14 cellular contexts compared by ENCODE assay signal in genomic region chr13:30364876-30365275, GRCh38. TPM values are rescaled to one million over a fixed set of nuclear protein-coding genes. Genes with fewer than 3 reads are reported as not detected.
DNase-seq lines count a peak whose midpoint lies in the region; ATAC-seq and TF ChIP-seq lines count a peak whose summit lies in the region.
"Had no signal": no experiment of that assay in that cellular context is flagged by ENCODE, and none has a peak within 500 bp of the region (broad histone marks: within the 10 kb centered on the region; RNA-seq: fewer than 3 reads in every experiment).

No MANE protein-coding gene starts in this region.

- H3K4me1 ChIP-seq in BLaER1 = peaks cover 95% of the 10 kb centered on the region
- H3K4me1 ChIP-seq in Loucy (ENCODE audit: insufficient read depth, low read length, poor library complexity, severe bottlenecking) = peaks cover 63% of the 10 kb centered on the region
- peaks cover 3% of the 10 kb centered on the region for H3K4me1 ChIP-seq in fibroblast of lung (ENCODE audit: control insufficient read depth, extremely low read depth, insufficient read depth, low read length)

- H3K9me3 ChIP-seq in BLaER1 = no peaks in the 10 kb centered on the region
- no peaks in the 10 kb centered on the region for H3K9me3 ChIP-seq in Loucy (ENCODE audit: insufficient read depth, low read depth, low read length)
- no peaks in the 10 kb centered on the region for H3K9me3 ChIP-seq in fibroblast of lung (ENCODE audit: control insufficient read depth, insufficient read depth, low read depth, low read length)

- H3K4me3 Mint-ChIP-seq in naive B cell = peak overlapping the region in 4 of 8 donors; percentile 13 to 67 (median 53)
- H3K4me3 Mint-ChIP-seq: CD4-positive, CD25-positive, alpha-beta regulatory T cell; stimulated activated naive CD8-positive, alpha-beta T cell treated with anti-CD3 and anti-CD28 coated beads, Interleukin-15, amount 100 ng/mL, for 72 hours had no signal

- H3K9me3 Mint-ChIP-seq in naive B cell = no peaks in the 10 kb centered on the region
- H3K9me3 Mint-ChIP-seq: CD4-positive, CD25-positive, alpha-beta regulatory T cell; stimulated activated naive CD8-positive, alpha-beta T cell treated with anti-CD3 and anti-CD28 coated beads, Interleukin-15, amount 100 ng/mL, for 72 hours had no signal

- no peak for TF ChIP-seq CTCF in Loucy (conservative IDR thresholded peaks at IDR 0.05; ENCODE audit: low read length)
- no peak for TF ChIP-seq CTCF in fibroblast of lung (conservative IDR thresholded peaks at IDR 0.05 in 1 of 2, IDR thresholded peaks at IDR 0.05 in 1 of 2; ENCODE audit: low read depth in 1 of 2, low read length in 2 of 2)

- H4K20me1 ChIP-seq in BLaER1 (no peaks in the 10 kb centered on the region), Loucy (ENCODE audit: insufficient read depth, low read length, poor library complexity, severe bottlenecking) (peaks cover 44% of the 10 kb centered on the region), fibroblast of lung (ENCODE audit: control insufficient read depth, extremely low read depth, insufficient read depth, low read length) (no peaks in the 10 kb centered on the region)

- no peak for ATAC-seq in naive B cell (ENCODE audit: low read depth in 2 of 2)
- ATAC-seq: activated CD4-positive, CD25-positive, alpha-beta regulatory T cell treated with anti-CD3 and anti-CD28 coated beads, Interleukin-2, amount 50 U/mL, for 24 hours; stimulated activated naive CD8-positive, alpha-beta T cell treated with anti-CD3 and anti-CD28 coated beads, Interleukin-15, amount 100 ng/mL, for 72 hours had no signal

- peaks cover 30 to 48% (median 42%) of the 10 kb centered on the region in 3 donors for H3K4me1 Mint-ChIP-seq in naive B cell

- peak overlapping the region; percentile 20; the same call in 1 of the 2 replicates for H3K9ac ChIP-seq in BLaER1
- no peak overlapping the region for H3K9ac ChIP-seq in Loucy (ENCODE audit: low read depth, low read length, poor library complexity, severe bottlenecking)
- no peak overlapping the region for H3K9ac ChIP-seq in fibroblast of lung (ENCODE audit: insufficient read depth, low read length)

- H3K27ac ChIP-seq in BLaER1 (peak overlapping the region; percentile 89), fibroblast of lung (ENCODE audit: insufficient read depth, low read length) (peak overlapping the region; percentile 3)

- H3K27me3 Mint-ChIP-seq in naive B cell = no peaks in the 10 kb centered on the region
- H3K27me3 Mint-ChIP-seq: CD4-positive, CD25-positive, alpha-beta regulatory T cell; stimulated activated naive CD8-positive, alpha-beta T cell treated with anti-CD3 and anti-CD28 coated beads, Interleukin-15, amount 100 ng/mL, for 72 hours had no signal

- H3K4me2 ChIP-seq in BLaER1 (peak overlapping the region; percentile 87), Loucy (ENCODE audit: low read depth, low read length, poor library complexity, severe bottlenecking) (peak overlapping the region; percentile 19), fibroblast of lung (ENCODE audit: extremely low read depth, insufficient read depth, low read length) (peak overlapping the region; percentile 51)

- H3K9me2 ChIP-seq in Loucy (replicated peaks; ENCODE audit: low read depth, low read length) = no peaks in the 10 kb centered on the region

- H3K36me3 ChIP-seq in BLaER1 = peaks cover 97% of the 10 kb centered on the region
- H3K36me3 ChIP-seq in Loucy (ENCODE audit: insufficient read depth, low read length) = peaks cover 83% of the 10 kb centered on the region; the same call in 1 of the 2 replicates
- no peaks in the 10 kb centered on the region for H3K36me3 ChIP-seq in fibroblast of lung (ENCODE audit: control insufficient read depth, insufficient read depth, low read length)

- no peaks in the 10 kb centered on the region for H3F3A ChIP-seq in Loucy (ENCODE audit: low read depth)

- H2AFZ ChIP-seq in Loucy (ENCODE audit: low read length) = no peak overlapping the region
- peak overlapping the region; percentile 80 for H2AFZ ChIP-seq in fibroblast of lung (ENCODE audit: low read length)

- peaks cover 0 to 7% of the 10 kb centered on the region in 2 donors for H3K36me3 Mint-ChIP-seq in naive B cell

- peaks cover 88% of the 10 kb centered on the region for H3K79me2 ChIP-seq in Loucy (ENCODE audit: insufficient read depth, low read length)
- no peaks in the 10 kb centered on the region for H3K79me2 ChIP-seq in fibroblast of lung (ENCODE audit: control insufficient read depth, insufficient read depth, low read length)

- H3K27me3 ChIP-seq in BLaER1 (no peaks in the 10 kb centered on the region), Loucy (ENCODE audit: insufficient read depth, low read length, poor library complexity, severe bottlenecking) (no peaks in the 10 kb centered on the region), fibroblast of lung (ENCODE audit: control insufficient read depth, insufficient read depth, low read length) (no peaks in the 10 kb centered on the region)

- no peak for TF ChIP-seq POLR2A in erythroblast (IDR thresholded peaks at IDR 0.05; ENCODE audit: low read length)

- peak overlapping the region in 4 of 6 donors; percentile 8 to 87 (median 52) for H3K27ac Mint-ChIP-seq in naive B cell
- H3K27ac Mint-ChIP-seq: stimulated activated naive CD8-positive, alpha-beta T cell treated with anti-CD3 and anti-CD28 coated beads, Interleukin-15, amount 100 ng/mL, for 72 hours had no signal

- DNase-seq in fibroblast of lung (ENCODE audit: low read depth in 2 of 2) = peak in 1 of 2 donors; percentile 47
- no peak for DNase-seq in naive B cell
- no peak for DNase-seq in erythroblast (lab: John Stamatoyannopoulos, UW)
- DNase-seq in NCI-H510A (lab: John Stamatoyannopoulos, UW) = no peak
- DNase-seq in activated naive CD4-positive, alpha-beta T cell treated with anti-CD3 and anti-CD28 coated beads, Interleukin-2, amount 50 U/mL, for 16 hours = no peak
- no peak for DNase-seq in NCI-H187 treated with DMSO at 0.1 percent for 48 hours (lab: John Stamatoyannopoulos, UW)
- DNase-seq: CD4-positive, CD25-positive, alpha-beta regulatory T cell; KG1; NCI-H1930; NK-92 treated with Interleukin-12 subunit alpha and Interleukin-12 subunit beta, amount 100 ng/mL, for 24 hours; stimulated activated naive CD8-positive, alpha-beta T cell treated with anti-CD3 and anti-CD28 coated beads, Interleukin-15, amount 100 ng/mL, for 72 hours had no signal

- H3K4me3 ChIP-seq in BLaER1 = peak overlapping the region; percentile 15; the same call in 1 of the 2 replicates
- H3K4me3 ChIP-seq in Loucy (ENCODE audit: low read length, poor library complexity, severe bottlenecking) = no peak overlapping the region
- H3K4me3 ChIP-seq in fibroblast of lung (replicated peaks in 1 of 4; ENCODE audit: control extremely low read depth in 1 of 4, insufficient read depth in 1 of 4, low read depth in 3 of 4, low read length in 4 of 4) = no peak overlapping the region

RNA-seq across cellular contexts. Expression of gene UBE2L5, which starts 57.4 kb away (rescaled TPM):
- not detected in 2 replicates for total RNA-seq in fibroblast of lung
- polyA plus RNA-seq in fibroblast of lung (0.17 and 0.20 TPM in 2 replicates), naive B cell (ENCODE audit: low read depth in 6 of 6) (under 1 TPM in 2 of 6 donors, not detected in 4; 0.19 to 0.31 TPM)
- polyA plus RNA-seq in fibroblast of lung (2012) = 1.1 TPM in 1 of 2 replicates, not detected in the other
- polyA minus RNA-seq in fibroblast of lung (ENCODE audit: low replicate concordance) = not detected in 2 replicates
- total RNA-seq: CD4-positive, CD25-positive, alpha-beta regulatory T cell had no signal
- polyA plus RNA-seq: CD4-positive, CD25-positive, alpha-beta regulatory T cell had no signal

RNA-seq across cellular contexts. Expression of gene KATNAL1, which starts 57.5 kb away (rescaled TPM):
- total RNA-seq in fibroblast of lung = 19.3 and 32.7 TPM in 2 replicates
- polyA plus RNA-seq in fibroblast of lung (24.0 and 24.8 TPM in 2 replicates), naive B cell (ENCODE audit: low read depth in 6 of 6) (1 to 10 TPM; 3.7 to 8.9 (median 6.9) TPM)
- polyA plus RNA-seq in fibroblast of lung (2012) = 14.0 and 15.7 TPM in 2 replicates
- polyA minus RNA-seq in fibroblast of lung (ENCODE audit: low replicate concordance) = 6.0 and 6.7 TPM in 2 replicates

Comparison
In these comparisons a context has a peak if more than half of its experiments do, and no peak if none do; other contexts are left out.
1. H3K4me2 ChIP-seq: peak in every context shown above with its lines; median percentile 87 in BLaER1; 51 in fibroblast of lung; 19 in Loucy.